1 cellular context compared by ENCODE assay signal in the genomic region with DNA sequence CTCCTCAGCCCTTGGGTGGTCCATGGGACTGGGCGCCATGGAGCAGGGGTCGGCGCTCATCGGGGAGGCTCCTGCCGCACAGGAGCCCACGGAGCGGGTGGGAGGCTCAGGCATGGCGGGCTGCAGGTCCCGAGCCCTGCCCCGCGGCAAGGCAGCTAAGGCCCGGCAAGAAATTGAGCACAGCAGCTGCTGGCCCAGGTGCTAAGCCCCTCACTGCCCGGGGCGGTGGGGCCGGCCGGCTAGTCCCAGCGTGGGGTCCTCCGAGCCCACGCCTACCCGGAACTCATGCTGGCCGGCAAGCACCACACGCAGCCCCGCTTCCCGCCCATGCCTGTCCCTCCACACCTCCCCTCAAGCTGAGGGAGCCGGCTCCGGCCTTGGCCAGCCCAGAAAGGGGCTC. TPM values are rescaled to one million over a fixed set of nuclear protein-coding genes. Genes with fewer than 3 reads are reported as not detected.
"Had no signal": no experiment of that assay in that cellular context is flagged by ENCODE, and none has a peak within 500 bp of the region (broad histone marks: within the 10 kb centered on the region; RNA-seq: fewer than 3 reads in every experiment).

No MANE protein-coding gene starts in this region.

RNA-seq across cellular contexts. Expression of a gene that starts 14.3 kb away (rescaled TPM):
- polyA plus RNA-seq: K562 had no signal
